8 cellular contexts compared by ENCODE assay signal in the genomic region with DNA sequence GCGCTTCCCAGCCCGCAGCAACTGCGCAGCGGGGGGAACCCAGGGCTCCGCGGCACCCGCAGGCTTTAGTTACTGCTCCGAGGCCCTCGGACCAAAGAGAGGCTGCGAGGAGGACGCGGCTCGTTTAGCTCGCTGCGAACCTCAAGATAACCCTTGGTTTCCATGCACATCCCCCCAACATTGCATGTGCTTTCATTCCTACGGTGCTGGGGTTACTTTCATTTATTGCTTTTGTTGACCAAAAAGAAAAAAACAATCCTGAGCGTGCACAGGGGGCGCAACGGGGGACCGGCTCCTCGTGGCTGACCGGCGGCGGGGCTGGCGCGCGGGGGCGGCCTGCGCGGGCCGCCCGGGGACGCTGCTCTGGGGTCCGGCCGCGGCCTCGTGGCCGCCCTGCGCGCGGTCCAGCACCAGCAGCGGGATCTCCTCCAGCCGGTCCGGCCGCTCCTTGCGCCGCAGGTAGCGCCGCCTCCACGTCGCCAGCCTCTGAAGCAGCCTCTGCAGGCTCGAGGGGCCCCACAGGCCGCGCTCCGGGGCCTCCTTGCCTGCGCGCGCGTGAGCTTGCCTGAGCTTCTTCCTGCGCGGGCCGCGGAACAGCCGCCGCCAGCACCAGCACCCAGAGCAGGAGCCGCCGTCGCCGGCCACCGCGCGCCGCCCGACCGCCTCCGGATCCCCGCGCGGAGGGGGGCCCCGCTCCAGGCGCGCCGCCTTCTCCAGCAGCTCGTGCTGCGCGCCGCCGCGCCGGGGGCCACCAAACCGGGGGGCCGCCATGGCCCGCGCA.
DNase-seq lines count a peak whose midpoint lies in the region; ATAC-seq, FAIRE-seq and TF ChIP-seq lines count a peak whose summit lies in the region.

No MANE protein-coding gene starts in this region.

- CTCF ChIA-PET in CD4-positive, alpha-beta T cell (lab: Charles Lee) = interaction anchor here (0.6 kb wide), 1 partner anchor 1699 kb away, joined by 7 read pairs; no protein-coding TSS in a partner anchor
- CTCF ChIA-PET in H1 (lab: Charles Lee; ENCODE audit: partially characterized antibody) = interaction anchor here (1.1 to 1.4 kb wide), 3 partner anchors 17 to 18 kb away, joined by 3 to 6 read pairs (median 3); no protein-coding TSS in a partner anchor

- no peaks in the 10 kb centered on the region for H4K20me1 ChIP-seq in H1 (replicated peaks in 1 of 2; ENCODE audit: control insufficient read depth in 1 of 2, insufficient read depth in 2 of 2, low read length in 2 of 2)

- H3K9me3 Mint-ChIP-seq in CD4-positive, alpha-beta T cell = no peaks in the 10 kb centered on the region
- no peaks in the 10 kb centered on the region for H3K9me3 Mint-ChIP-seq in stimulated activated memory B cell treated with anti-CD40 and anti-IgM and Interleukin-4, amounts not matched to agents 10 μg/mL and 1 μg/mL and 100 μg/mL, for 72 hours

- H3K27me3 ChIP-seq in CD4-positive, alpha-beta T cell (ENCODE audit: control insufficient read depth, insufficient read depth, low read length) = no peaks in the 10 kb centered on the region
- H3K27me3 ChIP-seq in H1 (replicated peaks in 1 of 4; ENCODE audit: control insufficient read depth in 3 of 4, extremely low read depth in 1 of 4, insufficient read depth in 3 of 4, low read length in 3 of 4) (peaks cover 0 to 7% (median 3%) of the 10 kb centered on the region in 4 experiments; a peak in 6 of 7 replicates), lung (ENCODE audit: control insufficient read depth, insufficient read depth) (no peaks in the 10 kb centered on the region)

- peak in 8 of 10 experiments; percentile 7 to 46 (median 14) for DNase-seq in CD4-positive, alpha-beta T cell
- DNase-seq in UCSD-AML1 (lab: John Stamatoyannopoulos, UW; ENCODE audit: unreplicated experiment) = peak; percentile 34
- peak in 1 of 2 experiments; percentile 71 for DNase-seq in H1 (ENCODE audit: low read depth in 1 of 2, low spot score in 2 of 2)
- DNase-seq in lung (ENCODE audit: low spot score) = peak; percentile 45
- no peak for DNase-seq in H4 (ENCODE audit: low spot score)

- H2BK120ac ChIP-seq in H1 (replicated peaks; ENCODE audit: low read depth, low read length) = no peak overlapping the region

- intact Hi-C loops in CD4-positive, alpha-beta T cell (cut with DNase I, micrococcal nuclease) = no loop called here

- no peak for FAIRE-seq in H1 (lab: Jason Lieb, UNC)

- H2BK12ac ChIP-seq in H1 (ENCODE audit: low read depth, low read length) = peak overlapping the region; percentile 90; the same call in 1 of the 2 replicates

- H2AFZ ChIP-seq in H1 (ENCODE audit: low read length) = peak overlapping the region; percentile 85; the same call in 1 of the 2 replicates

- peak overlapping the region; percentile 94; the same call in 1 of the 2 replicates for H4K8ac ChIP-seq in H1 (ENCODE audit: extremely low read depth, insufficient read depth, low read length)

- peak; percentile 60 for ATAC-seq in CD4-positive, alpha-beta T cell (ENCODE audit: poor library complexity)
- peak; percentile 37 for ATAC-seq in HG02798 (IDR thresholded peaks at IDR 0.05; ENCODE audit: poor library complexity, unreplicated experiment)
- ATAC-seq in lung (ENCODE audit: insufficient read depth, low FRiP score) = peak; percentile 50
- ATAC-seq in stimulated activated memory B cell treated with anti-CD40 and anti-IgM and Interleukin-4, amounts not matched to agents 10 μg/mL and 1 μg/mL and 100 μg/mL, for 72 hours = peak; percentile 64
- ATAC-seq in HG02840 (IDR thresholded peaks at IDR 0.05; ENCODE audit: low FRiP score, unreplicated experiment) = no peak

- no peaks in the 10 kb centered on the region for H3K79me1 ChIP-seq in H1 (ENCODE audit: low read depth, low read length)

- no peak overlapping the region for H2BK15ac ChIP-seq in H1 (ENCODE audit: low read length)

- no peak; a peak in 1 of 3 replicates for TF ChIP-seq POLR2A in H1 (IDR thresholded peaks at IDR 0.05; ENCODE audit: control extremely low read depth in 1 of 2, low read depth in 2 of 2, low read length in 2 of 2)

- no peak overlapping the region for H2BK20ac ChIP-seq in H1 (ENCODE audit: low read length)

- TF ChIP-seq CTCF in CD4-positive, alpha-beta T cell (IDR thresholded peaks at IDR 0.05) = no peak
- no peak for TF ChIP-seq CTCF in H1 (IDR thresholded peaks at IDR 0.05; ENCODE audit: control extremely low read depth in 1 of 3, insufficient read depth in 1 of 3, low read depth in 1 of 3, low read length in 3 of 3)
- TF ChIP-seq CTCF in lung (IDR thresholded peaks at IDR 0.05; ENCODE audit: control extremely low read depth, extremely low read depth) = no peak

- peaks cover 10% of the 10 kb centered on the region for H3K4me1 Mint-ChIP-seq in CD4-positive, alpha-beta T cell (ENCODE audit: low read depth)
- peaks cover 13% of the 10 kb centered on the region for H3K4me1 Mint-ChIP-seq in stimulated activated memory B cell treated with anti-CD40 and anti-IgM and Interleukin-4, amounts not matched to agents 10 μg/mL and 1 μg/mL and 100 μg/mL, for 72 hours

- H4K5ac ChIP-seq in H1 (ENCODE audit: insufficient read length, low read depth, low read length) = no peak overlapping the region

- WGBS in H1 (ENCODE audit: extremely low coverage in 1 of 2, insufficient coverage in 1 of 2, insufficient read length in 1 of 2, insufficient replicate concordance in 2 of 2, low coverage in 1 of 2, low lambda C conversion rate in 2 of 2, missing lambda C conversion rate in 1 of 2), 2 experiments = 5% methylated on average over 47 of the region's 94 CpGs; no CpG with 5 or more reads in 1 of the 2 experiments
- WGBS in lung, 2 donors = 1% methylated on average over 52 to 94 of the region's 94 CpGs

- H3K9ac ChIP-seq in H1 (replicated peaks in 1 of 4; ENCODE audit: extremely low read depth in 1 of 4, low read depth in 3 of 4, low read length in 3 of 4) = peak overlapping the region in 3 of 4 experiments; percentile 54 to 86 (median 67); a peak in 5 of 7 replicates

- H3K23me2 ChIP-seq in H1 (ENCODE audit: low read depth, low read length) = peaks cover 4% of the 10 kb centered on the region

- TF ChIP-seq RAD21 in H1 (IDR thresholded peaks at IDR 0.05 in 1 of 2, conservative IDR thresholded peaks at IDR 0.05 in 1 of 2; ENCODE audit: low read depth in 2 of 2, low read length in 2 of 2) = no peak

- TF ChIP-seq EP300 in H1 (IDR thresholded peaks at IDR 0.05; ENCODE audit: borderline replicate concordance in 1 of 2, low read depth in 2 of 2, low read length in 2 of 2) = no peak; a peak in 1 of 3 replicates

- no peaks in the 10 kb centered on the region for H3K36me3 ChIP-seq in H1 (ENCODE audit: control insufficient read depth in 2 of 4, insufficient read depth in 4 of 4, low read length in 3 of 4)
- H3K36me3 ChIP-seq in lung (ENCODE audit: control insufficient read depth in 2 of 2, insufficient read depth in 2 of 2, low read length in 2 of 2) = no peaks in the 10 kb centered on the region

- POLR2A ChIA-PET in CD4-positive, alpha-beta T cell (lab: Charles Lee) = interaction anchor here (0.7 to 2.1 kb wide), 6 partner anchors 22 to 241 kb away, joined by 3 to 10 read pairs (median 6); a partner anchor contains a TSS
- POLR2A ChIA-PET in H1 (lab: Charles Lee; ENCODE audit: partially characterized antibody) = interaction anchor here (0.6 to 3.4 kb wide), 9 partner anchors 10 to 312 kb away, joined by 3 to 12 read pairs (median 4); a partner anchor contains a TSS

- peak overlapping the region; percentile 80 to 81 for H3K4me2 ChIP-seq in H1 (ENCODE audit: insufficient read depth in 1 of 2, low read depth in 2 of 2, low read length in 2 of 2)

- peak overlapping the region; percentile 22 for H3K56ac ChIP-seq in H1 (replicated peaks; ENCODE audit: insufficient read length, low read depth, low read length)

- no peak overlapping the region for H3K23ac ChIP-seq in H1 (ENCODE audit: insufficient read length)

- no peak overlapping the region for H2AK5ac ChIP-seq in H1 (ENCODE audit: low read depth, low read length)

- no peaks in the 10 kb centered on the region for H3K9me3 ChIP-seq in CD4-positive, alpha-beta T cell (ENCODE audit: control insufficient read depth, low read length)
- H3K9me3 ChIP-seq in H1 (ENCODE audit: insufficient read depth in 2 of 2, low read depth in 1 of 2, low read length in 1 of 2) (peaks cover 0 to 4% of the 10 kb centered on the region in 2 experiments; a peak in 2 of 4 replicates), lung (ENCODE audit: control insufficient read depth in 2 of 2, insufficient read depth in 1 of 2, low read length in 1 of 2) (no peaks in the 10 kb centered on the region)

- peak overlapping the region; percentile 65 for H3K4ac ChIP-seq in H1 (replicated peaks; ENCODE audit: insufficient read length, low read depth, low read length)

- H3K14ac ChIP-seq in H1 (ENCODE audit: insufficient read length) = no peak overlapping the region

- peaks cover 8% of the 10 kb centered on the region for H3K36me3 Mint-ChIP-seq in CD4-positive, alpha-beta T cell (ENCODE audit: low read depth)
- no peaks in the 10 kb centered on the region for H3K36me3 Mint-ChIP-seq in stimulated activated memory B cell treated with anti-CD40 and anti-IgM and Interleukin-4, amounts not matched to agents 10 μg/mL and 1 μg/mL and 100 μg/mL, for 72 hours

- H3K27ac ChIP-seq in CD4-positive, alpha-beta T cell (ENCODE audit: low read depth, low read length) = no peak overlapping the region
- H3K27ac ChIP-seq in H1 (ENCODE audit: low read depth, low read length) (no peak overlapping the region; the same call in 1 of the 2 replicates), lung (ENCODE audit: low read depth in 1 of 2, low read length in 1 of 2) (no peak overlapping the region)

- H2BK5ac ChIP-seq in H1 (ENCODE audit: low read depth, low read length) = no peak overlapping the region

- H4K91ac ChIP-seq in H1 (replicated peaks; ENCODE audit: insufficient read length, low read length) = peak overlapping the region; percentile 96

- H3K27me3 Mint-ChIP-seq in CD4-positive, alpha-beta T cell = peaks cover 22% of the 10 kb centered on the region
- H3K27me3 Mint-ChIP-seq in stimulated activated memory B cell treated with anti-CD40 and anti-IgM and Interleukin-4, amounts not matched to agents 10 μg/mL and 1 μg/mL and 100 μg/mL, for 72 hours = no peaks in the 10 kb centered on the region

- H3K79me2 ChIP-seq in H1 (ENCODE audit: control insufficient read depth in 1 of 2, insufficient read depth in 2 of 2, low read length in 2 of 2) = no peaks in the 10 kb centered on the region

- peak overlapping the region; percentile 73 for H3K27ac Mint-ChIP-seq in CD4-positive, alpha-beta T cell
- H3K27ac Mint-ChIP-seq in stimulated activated memory B cell treated with anti-CD40 and anti-IgM and Interleukin-4, amounts not matched to agents 10 μg/mL and 1 μg/mL and 100 μg/mL, for 72 hours = peak overlapping the region; percentile 71

- H3K18ac ChIP-seq in H1 (ENCODE audit: extremely low read depth, low read length) = peak overlapping the region; percentile 93

- H3K4me1 ChIP-seq in H1 (replicated peaks in 1 of 4; ENCODE audit: control insufficient read depth in 3 of 4, insufficient read depth in 4 of 4, low read length in 3 of 4) (peaks cover 0 to 7% (median 4%) of the 10 kb centered on the region in 4 experiments; a peak in 6 of 7 replicates), lung (ENCODE audit: control insufficient read depth in 2 of 2, insufficient read depth in 2 of 2, low read length in 2 of 2) (peaks cover 0 to 5% of the 10 kb centered on the region in 2 donors)

- H3K4me3 Mint-ChIP-seq in CD4-positive, alpha-beta T cell = peak overlapping the region; percentile 93
- peak overlapping the region; percentile 89 for H3K4me3 Mint-ChIP-seq in stimulated activated memory B cell treated with anti-CD40 and anti-IgM and Interleukin-4, amounts not matched to agents 10 μg/mL and 1 μg/mL and 100 μg/mL, for 72 hours

- H3K4me3 ChIP-seq in H1 (ENCODE audit: extremely low read depth in 1 of 4, insufficient read depth in 2 of 4, low read depth in 3 of 4, low read length in 4 of 4) (peak overlapping the region; percentile 22 to 57 (median 36)), lung (peak overlapping the region; percentile 47)
